In genomic region chr22:19228174-19228573, GRCh38 we compare ENCODE assay signal across 33 cellular contexts.
"Had no signal": no experiment of that assay in that cellular context is flagged by ENCODE, and none has a peak within 500 bp of the region (broad histone marks: within the 10 kb centered on the region; RNA-seq: fewer than 3 reads in every experiment).

No MANE protein-coding gene starts in this region.

- H3K9me3 Mint-ChIP-seq: dendritic cell treated with granulocyte-macrophage colony-stimulating factor and Interleukin-4, amounts not matched to agents 40 ng/mL and 50 ng/mL, for 4 days; endodermal cell; memory B cell; naive B cell; natural killer cell treated with Interleukin-12 subunit alpha and Interleukin-12 subunit beta and Interleukin-15 and Interleukin-18, amount 100 ng/mL, for 72 hours; neural crest cell had no signal

- ATAC-seq: esophagus mucosa; gastrocnemius medialis; left colon; lower lobe of right lung; mucosa of descending colon; natural killer cell treated with Interleukin-12 subunit alpha and Interleukin-12 subunit beta and Interleukin-15 and Interleukin-18, amount 100 ng/mL, for 72 hours; pancreas; sciatic nerve had no signal

- H3K4me1 ChIP-seq: colonic mucosa, lower lobe of right lung, pancreas, tibial nerve, upper lobe of left lung had no signal

- H3K27ac Mint-ChIP-seq: dendritic cell treated with granulocyte-macrophage colony-stimulating factor and Interleukin-4, amounts not matched to agents 40 ng/mL and 50 ng/mL, for 4 days; endodermal cell; memory B cell; naive B cell; natural killer cell treated with Interleukin-12 subunit alpha and Interleukin-12 subunit beta and Interleukin-15 and Interleukin-18, amount 100 ng/mL, for 72 hours; progenitor cell of endocrine pancreas had no signal

- H3K27me3 ChIP-seq: colonic mucosa, gastrocnemius medialis, heart right ventricle, neutrophil, pancreas, stomach, tibial nerve, upper lobe of left lung had no signal

- H3K27me3 Mint-ChIP-seq: dendritic cell treated with granulocyte-macrophage colony-stimulating factor and Interleukin-4, amounts not matched to agents 40 ng/mL and 50 ng/mL, for 4 days; naive B cell; progenitor cell of endocrine pancreas had no signal

- H3K27ac ChIP-seq: colonic mucosa, epithelial cell of prostate, heart right ventricle, left ventricle myocardium inferior, lower lobe of right lung, neutrophil, pancreas, stomach, tibial nerve, upper lobe of left lung had no signal

- H3K4me3 ChIP-seq: colonic mucosa, gastrocnemius medialis, heart right ventricle, left ventricle myocardium inferior, lower lobe of right lung, mucosa of descending colon, pancreas, smooth muscle cell, stomach, tibial nerve, upper lobe of left lung had no signal

- H3K9me3 ChIP-seq: colonic mucosa, gastrocnemius medialis, heart right ventricle, left ventricle myocardium inferior, lower lobe of right lung, mucosa of descending colon, neutrophil, pancreas, stomach, tibial nerve, upper lobe of left lung had no signal

- DNase-seq: colonic mucosa; effector CD8-positive, alpha-beta T cell; endodermal cell; foreskin fibroblast; gastrocnemius medialis; hippocampal formation; islet precursor cell; kidney glomerular epithelial cell; left colon; left ventricle myocardium inferior; lower lobe of right lung; mucosa of descending colon; naive B cell; pancreas; stimulated activated CD4-positive, alpha-beta T cell treated with anti-CD3 and anti-CD28 coated beads, Interleukin-12 subunit alpha, Interleukin-12 subunit beta, amount 100 ng/mL, for 4 hours; stimulated activated CD4-positive, alpha-beta T cell treated with anti-CD3 and anti-CD28 coated beads, Interleukin-1b, Interleukin-23, amount 100 ng/mL, for 48 hours; stimulated activated CD4-positive, alpha-beta T cell treated with anti-CD3 and anti-CD28 coated beads, Interleukin-4, amount 100 ng/mL, for 1 hour; stimulated activated CD8-positive, alpha-beta memory T cell treated with anti-CD3 and anti-CD28 coated beads, Interleukin-4, amount 100 ng/mL, for 48 hours; stimulated activated naive CD4-positive, alpha-beta T cell treated with Interleukin-2 at 50 U/mL for 16 hours; stomach; upper lobe of left lung had no signal

- H3K4me1 Mint-ChIP-seq: memory B cell, naive B cell, neural crest cell had no signal

- H3K4me3 Mint-ChIP-seq: dendritic cell treated with granulocyte-macrophage colony-stimulating factor and Interleukin-4, amounts not matched to agents 40 ng/mL and 50 ng/mL, for 4 days; endodermal cell; memory B cell; naive B cell; natural killer cell treated with Interleukin-12 subunit alpha and Interleukin-12 subunit beta and Interleukin-15 and Interleukin-18, amount 100 ng/mL, for 72 hours; neural crest cell had no signal

- H3K36me3 Mint-ChIP-seq: memory B cell; naive B cell; natural killer cell treated with Interleukin-12 subunit alpha and Interleukin-12 subunit beta and Interleukin-15 and Interleukin-18, amount 100 ng/mL, for 72 hours had no signal

- H3K36me3 ChIP-seq: colonic mucosa, pancreas had no signal
